In genomic region chr1:174447866-174448530, GRCh38 we compare ENCODE assay signal across 17 cellular contexts.
"Had no signal": no experiment of that assay in that cellular context is flagged by ENCODE, and none has a peak within 500 bp of the region (broad histone marks: within the 10 kb centered on the region; RNA-seq: fewer than 3 reads in every experiment).

GPR52 (plus strand) TSS chr1:174447964; CDS start chr1:174448112, 148 bp downstream.

- H3K27ac Mint-ChIP-seq: activated CD8-positive, alpha-beta memory T cell treated with anti-CD3 and anti-CD28 coated beads, Interleukin-2, amount 10 ng/mL, durations not matched to agents 7 days and 5 days; activated naive CD8-positive, alpha-beta T cell; memory B cell; neural progenitor cell; T-helper 2 cell treated with Interferon-gamma antibody and Interleukin-4, amounts not matched to agents 5 μg/mL and 100 μg/mL, for 36 hours had no signal

- H3K36me3 Mint-ChIP-seq: neural progenitor cell had no signal

- H3K4me3 ChIP-seq: esophagus squamous epithelium, neural progenitor cell, tibial nerve, vagina had no signal

- H3K9me3 Mint-ChIP-seq: activated T-cell treated with anti-CD3 and anti-CD28 coated beads, Interleukin-2, amount 50 U/mL, for 4 hours; memory B cell; neural progenitor cell; T-helper 2 cell treated with Interferon-gamma antibody and Interleukin-4, amounts not matched to agents 5 μg/mL and 100 μg/mL, for 36 hours had no signal

- H2AFZ ChIP-seq: neural progenitor cell had no signal

- ATAC-seq: activated CD8-positive, alpha-beta memory T cell treated with anti-CD3 and anti-CD28 coated beads, Interleukin-2, amount 10 ng/mL, durations not matched to agents 7 days and 5 days; activated T-cell treated with anti-CD3 and anti-CD28 coated beads, Interleukin-2, amount 50 U/mL, for 4 hours; left colon; right cardiac atrium had no signal

- H3K27me3 Mint-ChIP-seq: activated CD8-positive, alpha-beta memory T cell treated with anti-CD3 and anti-CD28 coated beads, Interleukin-2, amount 10 ng/mL, durations not matched to agents 7 days and 5 days; activated naive CD8-positive, alpha-beta T cell; memory B cell had no signal

- H3K27ac ChIP-seq: brain microvascular endothelial cell, esophagus squamous epithelium, neural progenitor cell, tibial nerve, vagina had no signal

- H3K4me3 Mint-ChIP-seq: activated CD8-positive, alpha-beta memory T cell treated with anti-CD3 and anti-CD28 coated beads, Interleukin-2, amount 10 ng/mL, durations not matched to agents 7 days and 5 days; activated naive CD8-positive, alpha-beta T cell; activated T-cell treated with anti-CD3 and anti-CD28 coated beads, Interleukin-2, amount 50 U/mL, for 4 hours; memory B cell; neural progenitor cell; T-helper 2 cell treated with Interferon-gamma antibody and Interleukin-4, amounts not matched to agents 5 μg/mL and 100 μg/mL, for 36 hours had no signal

- H3K4me2 ChIP-seq: neural progenitor cell had no signal

- H3K9me3 ChIP-seq: esophagus squamous epithelium, vagina had no signal

- H3K36me3 ChIP-seq: brain microvascular endothelial cell, esophagus squamous epithelium, neural progenitor cell, tibial nerve, vagina had no signal

- H3K4me1 ChIP-seq: vagina had no signal

- H3K27me3 ChIP-seq: brain microvascular endothelial cell, esophagus squamous epithelium, neural progenitor cell, tibial nerve, vagina had no signal

- DNase-seq: activated CD4-positive, alpha-beta T cell treated with anti-CD3 and anti-CD28 coated beads, Interleukin-2, amount 50 U/mL, for 48 hours; activated CD4-positive, CD25-positive, alpha-beta regulatory T cell treated with anti-CD3 and anti-CD28 coated beads, Interleukin-2, amount 50 U/mL, for 72 hours; activated CD8-positive, alpha-beta memory T cell treated with anti-CD3 and anti-CD28 coated beads, Interleukin-2, amount 10 ng/mL, durations not matched to agents 7 days and 5 days; activated gamma-delta T cell; activated T-cell treated with anti-CD3 and anti-CD28 coated beads, Interleukin-2, amount 50 U/mL, for 4 hours; brain microvascular endothelial cell; esophagus squamous epithelium; foreskin fibroblast; left colon; right cardiac atrium; small intestine had no signal
